ENCODE assay signal across 19 cellular contexts in genomic region chr17:57666946-57667345, GRCh38.
A peak's percentile ranks its signal among the peaks of the same experiment; 100 is the strongest.
DNase-seq lines count a peak whose midpoint lies in the region; ATAC-seq, FAIRE-seq and TF ChIP-seq lines count a peak whose summit lies in the region.
"Had no signal": no experiment of that assay in that cellular context is flagged by ENCODE, and none has a peak within 500 bp of the region (broad histone marks: within the 10 kb centered on the region; RNA-seq: fewer than 3 reads in every experiment).

No MANE protein-coding gene starts in this region.

- peak; percentile 68 for FAIRE-seq in bronchial epithelial cell (lab: Jason Lieb, UNC)
- FAIRE-seq: D721Med, H1 had no signal

- peaks cover 17% of the 10 kb centered on the region for H3K36me3 Mint-ChIP-seq in activated naive CD8-positive, alpha-beta T cell treated with anti-CD3 and anti-CD28 coated beads, Interleukin-2, amount 10 ng/mL, durations not matched to agents 7 days and 5 days
- H3K36me3 Mint-ChIP-seq in activated naive CD8-positive, alpha-beta T cell treated with anti-CD3 and anti-CD28 coated beads, Interleukin-2, amount 50 U/mL, for 24 hours (ENCODE audit: low read depth) = no peaks in the 10 kb centered on the region
- H3K36me3 Mint-ChIP-seq in naive B cell = no peaks in the 10 kb centered on the region

- intact Hi-C loops in thyroid gland (cut with DNase I) = no loop called here

- peaks cover 28% of the 10 kb centered on the region for H3K4me1 Mint-ChIP-seq in activated naive CD8-positive, alpha-beta T cell treated with anti-CD3 and anti-CD28 coated beads, Interleukin-2, amount 10 ng/mL, durations not matched to agents 7 days and 5 days
- peaks cover 20% of the 10 kb centered on the region for H3K4me1 Mint-ChIP-seq in activated naive CD8-positive, alpha-beta T cell treated with anti-CD3 and anti-CD28 coated beads, Interleukin-2, amount 50 U/mL, for 24 hours
- peaks cover 25 to 47% (median 40%) of the 10 kb centered on the region in 3 donors for H3K4me1 Mint-ChIP-seq in naive B cell

- H3K9me3 Mint-ChIP-seq in activated naive CD8-positive, alpha-beta T cell treated with anti-CD3 and anti-CD28 coated beads, Interleukin-2, amount 10 ng/mL, durations not matched to agents 7 days and 5 days = no peaks in the 10 kb centered on the region
- H3K9me3 Mint-ChIP-seq in activated naive CD8-positive, alpha-beta T cell treated with anti-CD3 and anti-CD28 coated beads, Interleukin-2, amount 50 U/mL, for 24 hours = no peaks in the 10 kb centered on the region
- no peaks in the 10 kb centered on the region for H3K9me3 Mint-ChIP-seq in naive B cell

- peak overlapping the region; percentile 51 for H3K27ac Mint-ChIP-seq in activated naive CD8-positive, alpha-beta T cell treated with anti-CD3 and anti-CD28 coated beads, Interleukin-2, amount 10 ng/mL, durations not matched to agents 7 days and 5 days
- no peak overlapping the region for H3K27ac Mint-ChIP-seq in activated naive CD8-positive, alpha-beta T cell treated with anti-CD3 and anti-CD28 coated beads, Interleukin-2, amount 50 U/mL, for 24 hours
- peak overlapping the region; percentile 27 to 91 (median 85) for H3K27ac Mint-ChIP-seq in naive B cell

- no peak for TF ChIP-seq POLR2A in thyroid gland (IDR thresholded peaks at IDR 0.05)
- TF ChIP-seq POLR2A in GM18505 (IDR thresholded peaks at IDR 0.05; ENCODE audit: borderline replicate concordance, extremely low read depth, insufficient read depth, insufficient read length) = no peak

- no peak for DNase-seq in activated naive CD8-positive, alpha-beta T cell treated with anti-CD3 and anti-CD28 coated beads, Interleukin-2, amount 10 ng/mL, durations not matched to agents 7 days and 5 days
- DNase-seq in activated naive CD8-positive, alpha-beta T cell treated with anti-CD3 and anti-CD28 coated beads, Interleukin-2, amount 50 U/mL, for 24 hours = no peak
- no peak for DNase-seq in bronchial epithelial cell (ENCODE audit: low read depth)
- DNase-seq in naive B cell = no peak
- no peak for DNase-seq in thyroid gland
- DNase-seq: caudate nucleus; foreskin fibroblast; GF-D8; KBM-7; left lung; NCI-H1092 treated with DMSO at 0.1 percent for 48 hours; NCI-H774; stimulated activated CD4-positive, alpha-beta T cell treated with anti-CD3 and anti-CD28 coated beads, Interleukin-15, amount 100 ng/mL, for 24 hours had no signal

- H3K27me3 ChIP-seq in bronchial epithelial cell (ENCODE audit: control insufficient read depth, insufficient read depth, low read length) = no peaks in the 10 kb centered on the region
- no peaks in the 10 kb centered on the region for H3K27me3 ChIP-seq in thyroid gland
- H3K27me3 ChIP-seq: left lung, stomach had no signal

- peaks cover 5 to 29% of the 10 kb centered on the region in 2 donors for H3K4me1 ChIP-seq in thyroid gland

- TF ChIP-seq CTCF in bronchial epithelial cell (IDR thresholded peaks at IDR 0.05; ENCODE audit: insufficient read depth, low read length, severe bottlenecking) (no peak), thyroid gland (IDR thresholded peaks at IDR 0.05) (no peak)

- H3K36me3 ChIP-seq in bronchial epithelial cell (ENCODE audit: control insufficient read depth, insufficient read depth, low read length) = no peaks in the 10 kb centered on the region
- H3K36me3 ChIP-seq in thyroid gland = no peaks in the 10 kb centered on the region
- H3K36me3 ChIP-seq: left lung, stomach had no signal

- no peaks in the 10 kb centered on the region for H3K27me3 Mint-ChIP-seq in activated naive CD8-positive, alpha-beta T cell treated with anti-CD3 and anti-CD28 coated beads, Interleukin-2, amount 10 ng/mL, durations not matched to agents 7 days and 5 days
- H3K27me3 Mint-ChIP-seq in activated naive CD8-positive, alpha-beta T cell treated with anti-CD3 and anti-CD28 coated beads, Interleukin-2, amount 50 U/mL, for 24 hours = no peaks in the 10 kb centered on the region
- no peaks in the 10 kb centered on the region for H3K27me3 Mint-ChIP-seq in naive B cell

- peak overlapping the region in 2 of 3 donors; percentile 26 to 48 for H3K27ac ChIP-seq in thyroid gland
- H3K27ac ChIP-seq: left lung had no signal

- H3K4me3 ChIP-seq in bronchial epithelial cell (ENCODE audit: low read depth, low read length) (no peak overlapping the region), thyroid gland (replicated peaks in 1 of 3) (no peak overlapping the region)
- H3K4me3 ChIP-seq: left lung, stomach had no signal

- no peaks in the 10 kb centered on the region for H3K9me3 ChIP-seq in thyroid gland
- H3K9me3 ChIP-seq: left lung, stomach had no signal

- POLR2A ChIA-PET in activated naive CD8-positive, alpha-beta T cell treated with anti-CD3 and anti-CD28 coated beads, Interleukin-2, amount 10 ng/mL, durations not matched to agents 7 days and 5 days (lab: Charles Lee) = interaction anchor here (0.6 to 1.2 kb wide), 2 partner anchors 160 to 545 kb away, joined by 3 to 4 read pairs; no protein-coding TSS in a partner anchor

- WGBS in thyroid gland, 2 donors = 58 to 88% methylated on average over 5 to 6 of the region's 6 CpGs

- H3K4me3 Mint-ChIP-seq in activated naive CD8-positive, alpha-beta T cell treated with anti-CD3 and anti-CD28 coated beads, Interleukin-2, amount 10 ng/mL, durations not matched to agents 7 days and 5 days = no peak overlapping the region
- no peak overlapping the region for H3K4me3 Mint-ChIP-seq in activated naive CD8-positive, alpha-beta T cell treated with anti-CD3 and anti-CD28 coated beads, Interleukin-2, amount 50 U/mL, for 24 hours
- no peak overlapping the region for H3K4me3 Mint-ChIP-seq in naive B cell

- ATAC-seq in activated naive CD8-positive, alpha-beta T cell treated with anti-CD3 and anti-CD28 coated beads, Interleukin-2, amount 10 ng/mL, durations not matched to agents 7 days and 5 days (ENCODE audit: low read depth) = no peak
- no peak for ATAC-seq in activated naive CD8-positive, alpha-beta T cell treated with anti-CD3 and anti-CD28 coated beads, Interleukin-2, amount 50 U/mL, for 24 hours
- ATAC-seq in naive B cell (ENCODE audit: low read depth in 2 of 2) = no peak
- no peak for ATAC-seq in GM18505 (IDR thresholded peaks at IDR 0.05; ENCODE audit: unreplicated experiment)
- no peak for ATAC-seq in GM21367 (IDR thresholded peaks at IDR 0.05; ENCODE audit: unreplicated experiment)
- ATAC-seq in HG02642 (IDR thresholded peaks at IDR 0.05; ENCODE audit: poor library complexity, unreplicated experiment) = no peak
- ATAC-seq: left lung had no signal
